ENCODE assay signal across 9 cellular contexts in the genomic region with DNA sequence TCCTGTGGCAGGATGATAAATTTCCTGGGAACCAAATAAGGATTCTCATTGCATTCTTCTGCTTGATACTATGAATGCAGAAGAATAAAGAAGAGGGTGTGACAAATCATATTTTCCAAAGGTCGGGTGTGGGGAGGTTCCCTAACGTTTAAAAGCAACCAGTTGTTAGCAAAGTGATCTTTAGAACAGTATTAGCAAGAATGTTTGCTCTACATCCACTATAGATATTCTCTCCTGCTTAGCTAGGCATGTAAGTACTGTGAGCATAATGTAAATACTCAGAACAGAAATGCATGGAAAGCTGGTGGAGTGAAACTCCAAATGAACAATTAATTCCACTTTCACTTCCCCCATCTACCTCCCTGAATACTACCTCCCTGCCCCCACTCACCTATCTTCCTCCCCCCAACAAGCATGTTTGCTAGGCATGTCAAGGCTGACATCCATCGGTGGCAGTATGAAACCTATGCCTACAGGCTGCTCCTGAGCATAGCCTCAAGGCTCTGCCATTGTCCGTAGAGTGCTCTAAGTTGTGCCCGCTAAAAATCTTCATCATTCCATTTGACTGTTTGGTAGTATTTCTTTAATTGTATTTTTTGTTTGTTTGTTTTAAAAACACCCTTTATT.
DNase-seq lines count a peak whose midpoint lies in the region; ATAC-seq and TF ChIP-seq lines count a peak whose summit lies in the region.
"Had no signal": no experiment of that assay in that cellular context is flagged by ENCODE, and none has a peak within 500 bp of the region (broad histone marks: within the 10 kb centered on the region; RNA-seq: fewer than 3 reads in every experiment).

No MANE protein-coding gene starts in this region.

- H3K4me3 ChIP-seq in dorsolateral prefrontal cortex (peak overlapping the region in 57 of 59 donors; percentile 3 to 64 (median 47)), upper lobe of right lung (peak overlapping the region; percentile 37), mesendoderm (ENCODE audit: low read length) (no peak overlapping the region)

- H3K9me3 ChIP-seq in upper lobe of right lung = no peaks in the 10 kb centered on the region

- H2BK15ac ChIP-seq in mesendoderm (replicated peaks; ENCODE audit: low read depth) = no peak overlapping the region

- peak; percentile 36 for DNase-seq in activated CD8-positive, alpha-beta T cell treated with anti-CD3 and anti-CD28 coated beads for 36 hours
- DNase-seq in activated CD8-positive, alpha-beta T cell treated with anti-CD3 and anti-CD28 coated beads, Interleukin-2, amount 10 ng/mL, durations not matched to agents 7 days and 5 days = no peak
- DNase-seq in dorsolateral prefrontal cortex (no peak), midbrain (lab: John Stamatoyannopoulos, UW) (peak; percentile 53), upper lobe of right lung (no peak), mesendoderm (no peak), SK-N-DZ (ENCODE audit: low spot score) (no peak)
- DNase-seq in activated T-cell treated with anti-CD3 and anti-CD28 coated beads, Interleukin-2, amount 50 U/mL, for 1 hour = no peak
- DNase-seq: activated CD4-positive, alpha-beta memory T cell treated with anti-CD3 and anti-CD28 coated beads for 36 hours had no signal

- no CpG with 5 or more reads among the region's 5 CpGs for WGBS in mesendoderm (ENCODE audit: extremely low coverage, insufficient coverage, low lambda C conversion rate)

- H3K36me3 Mint-ChIP-seq in activated CD8-positive, alpha-beta T cell treated with anti-CD3 and anti-CD28 coated beads for 36 hours (ENCODE audit: low read depth) = peaks cover 8% of the 10 kb centered on the region
- H3K36me3 Mint-ChIP-seq in activated CD8-positive, alpha-beta T cell treated with anti-CD3 and anti-CD28 coated beads, Interleukin-2, amount 10 ng/mL, durations not matched to agents 7 days and 5 days (ENCODE audit: low read depth) = no peaks in the 10 kb centered on the region

- no peaks in the 10 kb centered on the region for H3K27me3 Mint-ChIP-seq in activated CD8-positive, alpha-beta T cell treated with anti-CD3 and anti-CD28 coated beads for 36 hours
- H3K27me3 Mint-ChIP-seq in activated CD8-positive, alpha-beta T cell treated with anti-CD3 and anti-CD28 coated beads, Interleukin-2, amount 10 ng/mL, durations not matched to agents 7 days and 5 days (ENCODE audit: low read depth) = no peaks in the 10 kb centered on the region
- H3K27me3 Mint-ChIP-seq: activated CD4-positive, alpha-beta memory T cell treated with anti-CD3 and anti-CD28 coated beads for 36 hours had no signal

- CTCF ChIA-PET in activated CD8-positive, alpha-beta T cell treated with anti-CD3 and anti-CD28 coated beads for 36 hours (lab: Charles Lee) = no interaction called here
- CTCF ChIA-PET in activated CD8-positive, alpha-beta T cell treated with anti-CD3 and anti-CD28 coated beads, Interleukin-2, amount 10 ng/mL, durations not matched to agents 7 days and 5 days (lab: Charles Lee) = no interaction called here

- intact Hi-C loops in activated CD8-positive, alpha-beta T cell treated with anti-CD3 and anti-CD28 coated beads for 36 hours (cut with micrococcal nuclease) = no loop called here
- intact Hi-C loops in dorsolateral prefrontal cortex (cut with DNase I) = loop anchor here in 1 of 2 donors (10.0 kb wide), 2 partner anchors 131 to 169 kb away; no protein-coding TSS in a partner anchor
- intact Hi-C loops in upper lobe of right lung (cut with DNase I) = no loop called here

- H4K8ac ChIP-seq in mesendoderm (ENCODE audit: low read depth, low read length) = no peak overlapping the region

- no peak overlapping the region for H3K4me2 ChIP-seq in mesendoderm (ENCODE audit: low read length)

- no peak for TF ChIP-seq CTCF in activated CD8-positive, alpha-beta T cell treated with anti-CD3 and anti-CD28 coated beads for 36 hours (IDR thresholded peaks at IDR 0.05)
- TF ChIP-seq CTCF in dorsolateral prefrontal cortex (IDR thresholded peaks at IDR 0.05 in 54 of 56, conservative IDR thresholded peaks at IDR 0.05 in 2 of 56; ENCODE audit: low read depth in 1 of 56, partially characterized antibody in 56 of 56) (no peak), upper lobe of right lung (IDR thresholded peaks at IDR 0.05) (no peak)

- H2AK5ac ChIP-seq in mesendoderm (ENCODE audit: low read length) = no peak overlapping the region

- H3K23ac ChIP-seq in mesendoderm (ENCODE audit: low read length) = no peak overlapping the region

- H3K4me1 ChIP-seq in upper lobe of right lung (peaks cover 12% of the 10 kb centered on the region), mesendoderm (ENCODE audit: control insufficient read depth, low read depth, low read length) (no peaks in the 10 kb centered on the region)

- H3K56ac ChIP-seq in mesendoderm (ENCODE audit: low read length) = no peak overlapping the region

- H3K18ac ChIP-seq in mesendoderm (ENCODE audit: low read length) = no peak overlapping the region

- no peaks in the 10 kb centered on the region for H3K9me3 Mint-ChIP-seq in activated CD8-positive, alpha-beta T cell treated with anti-CD3 and anti-CD28 coated beads for 36 hours
- H3K9me3 Mint-ChIP-seq in activated CD8-positive, alpha-beta T cell treated with anti-CD3 and anti-CD28 coated beads, Interleukin-2, amount 10 ng/mL, durations not matched to agents 7 days and 5 days (ENCODE audit: insufficient read depth) = no peaks in the 10 kb centered on the region
- H3K9me3 Mint-ChIP-seq: activated CD4-positive, alpha-beta memory T cell treated with anti-CD3 and anti-CD28 coated beads for 36 hours had no signal

- no peak overlapping the region for H2BK120ac ChIP-seq in mesendoderm (ENCODE audit: low read depth, low read length)

- no peak overlapping the region for H4K5ac ChIP-seq in mesendoderm (ENCODE audit: low read length)

- H3K9ac ChIP-seq in mesendoderm (ENCODE audit: low read length) = no peak overlapping the region

- H3K27ac ChIP-seq in dorsolateral prefrontal cortex (peak overlapping the region in 58 of 59 donors; percentile 34 to 97 (median 91)), upper lobe of right lung (peak overlapping the region; percentile 87), mesendoderm (ENCODE audit: low read depth, low read length) (no peak overlapping the region)

- H3K4ac ChIP-seq in mesendoderm (ENCODE audit: low read depth, low read length) = no peak overlapping the region

- no peaks in the 10 kb centered on the region for H3K79me1 ChIP-seq in mesendoderm (ENCODE audit: low read length)

- H3K79me2 ChIP-seq in mesendoderm (ENCODE audit: control insufficient read depth, insufficient read depth, low read length) = no peaks in the 10 kb centered on the region

- peak; percentile 49 for ATAC-seq in activated CD8-positive, alpha-beta T cell treated with anti-CD3 and anti-CD28 coated beads for 36 hours
- no peak for ATAC-seq in activated CD8-positive, alpha-beta T cell treated with anti-CD3 and anti-CD28 coated beads, Interleukin-2, amount 10 ng/mL, durations not matched to agents 7 days and 5 days
- no peak for ATAC-seq in upper lobe of right lung

- no peak overlapping the region for H3K27ac Mint-ChIP-seq in activated CD8-positive, alpha-beta T cell treated with anti-CD3 and anti-CD28 coated beads for 36 hours
- no peak overlapping the region for H3K27ac Mint-ChIP-seq in activated CD8-positive, alpha-beta T cell treated with anti-CD3 and anti-CD28 coated beads, Interleukin-2, amount 10 ng/mL, durations not matched to agents 7 days and 5 days
- H3K27ac Mint-ChIP-seq: activated CD4-positive, alpha-beta memory T cell treated with anti-CD3 and anti-CD28 coated beads for 36 hours had no signal

- POLR2A ChIA-PET in activated CD8-positive, alpha-beta T cell treated with anti-CD3 and anti-CD28 coated beads for 36 hours (lab: Charles Lee) = interaction anchor here (0.5 kb wide), 1 partner anchor 409 kb away, joined by 4 read pairs; no protein-coding TSS in a partner anchor
- POLR2A ChIA-PET in activated CD8-positive, alpha-beta T cell treated with anti-CD3 and anti-CD28 coated beads, Interleukin-2, amount 10 ng/mL, durations not matched to agents 7 days and 5 days (lab: Charles Lee) = no interaction called here

- no peak overlapping the region for H3K4me3 Mint-ChIP-seq in activated CD8-positive, alpha-beta T cell treated with anti-CD3 and anti-CD28 coated beads for 36 hours
- H3K4me3 Mint-ChIP-seq in activated CD8-positive, alpha-beta T cell treated with anti-CD3 and anti-CD28 coated beads, Interleukin-2, amount 10 ng/mL, durations not matched to agents 7 days and 5 days = no peak overlapping the region
- H3K4me3 Mint-ChIP-seq: activated CD4-positive, alpha-beta memory T cell treated with anti-CD3 and anti-CD28 coated beads for 36 hours had no signal

- no peaks in the 10 kb centered on the region for H3K36me3 ChIP-seq in upper lobe of right lung
- no peaks in the 10 kb centered on the region for H3K36me3 ChIP-seq in mesendoderm (ENCODE audit: control insufficient read depth, insufficient read depth, low read length)

- peaks cover 28% of the 10 kb centered on the region for H3K4me1 Mint-ChIP-seq in activated CD8-positive, alpha-beta T cell treated with anti-CD3 and anti-CD28 coated beads for 36 hours (ENCODE audit: low read depth)
- no peaks in the 10 kb centered on the region for H3K4me1 Mint-ChIP-seq in activated CD8-positive, alpha-beta T cell treated with anti-CD3 and anti-CD28 coated beads, Interleukin-2, amount 10 ng/mL, durations not matched to agents 7 days and 5 days (ENCODE audit: low read depth)

- H2BK5ac ChIP-seq in mesendoderm (ENCODE audit: low read length) = no peak overlapping the region

- H3K27me3 ChIP-seq in dorsolateral prefrontal cortex (no peaks in the 10 kb centered on the region), upper lobe of right lung (no peaks in the 10 kb centered on the region), mesendoderm (ENCODE audit: insufficient read depth, low read length, poor library complexity) (no peaks in the 10 kb centered on the region)

Comparison
In these comparisons a context has a peak if more than half of its experiments do, and no peak if none do; other contexts are left out.
1. DNase-seq: peak in activated CD8-positive, alpha-beta T cell treated with anti-CD3 and anti-CD28 coated beads for 36 hours (single experiment) and midbrain (single experiment); none in activated CD8-positive, alpha-beta T cell treated with anti-CD3 and anti-CD28 coated beads, Interleukin-2, amount 10 ng/mL, durations not matched to agents 7 days and 5 days (single experiment), dorsolateral prefrontal cortex (0 of 10), upper lobe of right lung (single experiment), activated T-cell treated with anti-CD3 and anti-CD28 coated beads, Interleukin-2, amount 50 U/mL, for 1 hour (single experiment), mesendoderm (single experiment) and SK-N-DZ (single experiment).